Comparison of ENCODE assay signal across 8 cellular contexts in genomic region chr17:7484067-7484963, GRCh38. TPM values are rescaled to one million over a fixed set of nuclear protein-coding genes. Genes with fewer than 3 reads are reported as not detected.
DNase-seq lines count a peak whose midpoint lies in the region; ATAC-seq and TF ChIP-seq lines count a peak whose summit lies in the region.

Gene POLR2A (plus strand): TSS chr17:7484366.

- H3K9me3 Mint-ChIP-seq in activated naive CD4-positive, alpha-beta T cell treated with anti-CD3 and anti-CD28 coated beads, Interleukin-2, amount 50 U/mL, for 24 hours = no peaks in the 10 kb centered on the region

- peaks cover 11% of the 10 kb centered on the region for H3F3A ChIP-seq in SK-N-SH (replicated peaks; ENCODE audit: insufficient read depth)

- H3K9me3 ChIP-seq in SK-N-SH = no peaks in the 10 kb centered on the region

- H3K27ac ChIP-seq in SK-N-SH (ENCODE audit: low read depth in 2 of 2, low read length in 1 of 2) = peak within 1 kb of the TSS; percentile 99
- peak within 1 kb of the TSS; percentile 99 for H3K27ac ChIP-seq in temporal lobe (ENCODE audit: low read depth, low read length)

- peak within 1 kb of the TSS; percentile 100 for H3K9ac ChIP-seq in SK-N-SH

- TF ChIP-seq CTCF in SK-N-SH (IDR thresholded peaks at IDR 0.05) = no peak

- peaks cover 76% of the 10 kb centered on the region for H3K4me1 Mint-ChIP-seq in activated naive CD4-positive, alpha-beta T cell treated with anti-CD3 and anti-CD28 coated beads, Interleukin-2, amount 50 U/mL, for 24 hours

- H4K20me1 ChIP-seq in SK-N-SH (ENCODE audit: insufficient read depth) = peaks cover 46% of the 10 kb centered on the region

- peaks cover 80% of the 10 kb centered on the region for H3K79me2 ChIP-seq in SK-N-SH (ENCODE audit: insufficient read depth)

- no peaks in the 10 kb centered on the region for H3K9me2 ChIP-seq in SK-N-SH

- H3K27me3 ChIP-seq in SK-N-SH (ENCODE audit: insufficient read depth) = no peaks in the 10 kb centered on the region

- POLR2A ChIA-PET in SK-N-SH (lab: Yijun Ruan, JAX) = interaction anchor here (0.6 to 2.3 kb wide), 10 partner anchors 8 to 229 kb away, joined by 3 to 19 read pairs (median 4); partner anchors contain the start of genes FGF11, TP53 and WRAP53

- H3K27me3 Mint-ChIP-seq in activated naive CD4-positive, alpha-beta T cell treated with anti-CD3 and anti-CD28 coated beads, Interleukin-2, amount 50 U/mL, for 24 hours = no peaks in the 10 kb centered on the region

- H3K27ac Mint-ChIP-seq in activated naive CD4-positive, alpha-beta T cell treated with anti-CD3 and anti-CD28 coated beads, Interleukin-2, amount 50 U/mL, for 24 hours = peak within 1 kb of the TSS; percentile 99

- peak within 1 kb of the TSS; percentile 99 for H3K4me3 Mint-ChIP-seq in activated naive CD4-positive, alpha-beta T cell treated with anti-CD3 and anti-CD28 coated beads, Interleukin-2, amount 50 U/mL, for 24 hours

- WGBS in SK-N-SH (ENCODE audit: low lambda C conversion rate) = under 1% methylated on average over 48 of the region's 68 CpGs

- H3K4me3 ChIP-seq in SK-N-SH (ENCODE audit: low read depth in 2 of 2, low read length in 1 of 2) = peak within 1 kb of the TSS; percentile 85 to 100

- peaks cover 31 to 34% of the 10 kb centered on the region in 2 experiments for H3K4me1 ChIP-seq in SK-N-SH (ENCODE audit: control insufficient read depth in 1 of 2, insufficient read depth in 2 of 2, low read depth in 1 of 2, low read length in 1 of 2)

- peak; percentile 61 for ATAC-seq in HG02571 (IDR thresholded peaks at IDR 0.05; ENCODE audit: unreplicated experiment)

- DNase-seq in GM04504 (ENCODE audit: low read depth) (peak; percentile 97), NCI-H1048 (lab: John Stamatoyannopoulos, UW) (peak; percentile 93), SK-N-SH (peak; percentile 98), globus pallidus (ENCODE audit: low spot score) (peak; percentile 98), occipital lobe (lab: John Stamatoyannopoulos, UW) (peak; percentile 96)

- H3K36me3 ChIP-seq in SK-N-SH (replicated peaks in 1 of 2; ENCODE audit: control insufficient read depth in 1 of 2, insufficient read depth in 2 of 2, low read length in 1 of 2) = peaks cover 0 to 3% of the 10 kb centered on the region in 2 experiments

- peak within 1 kb of the TSS; percentile 95 for H3K4me2 ChIP-seq in SK-N-SH

- TF ChIP-seq RAD21 in SK-N-SH (IDR thresholded peaks at IDR 0.05; ENCODE audit: low read length) = peak; percentile 18; the same call in 1 of the 2 replicates

- H3K36me3 Mint-ChIP-seq in activated naive CD4-positive, alpha-beta T cell treated with anti-CD3 and anti-CD28 coated beads, Interleukin-2, amount 50 U/mL, for 24 hours = peaks cover 6% of the 10 kb centered on the region

- TF ChIP-seq EP300 in SK-N-SH (IDR thresholded peaks at IDR 0.05; ENCODE audit: borderline replicate concordance in 1 of 2, low read depth in 1 of 2, low read length in 1 of 2) = peak in 1 of 2 experiments; percentile 2; a peak in 2 of 4 replicates

- CTCF ChIA-PET in SK-N-SH (lab: Yijun Ruan, JAX) = interaction anchor here (0.8 to 4.4 kb wide), 5 partner anchors 30 to 307 kb away, joined by 3 to 22 read pairs (median 5); partner anchors contain the start of gene TMEM95

- peak within 1 kb of the TSS; percentile 92 for H2AFZ ChIP-seq in SK-N-SH (ENCODE audit: low read depth)

TF ChIP-seq in SK-N-SH, 30 proteins besides CTCF, POLR2A, EP300 and RAD21 (continues in another document):
- TF ChIP-seq POLR2AphosphoS5 (IDR thresholded peaks at IDR 0.05; ENCODE audit: low read depth, low read length) (peak; percentile 100), RCOR1 (IDR thresholded peaks at IDR 0.05; ENCODE audit: low read length) (peak; percentile 46; the same call in 1 of the 2 replicates), NFIC (IDR thresholded peaks at IDR 0.05; ENCODE audit: borderline replicate concordance) (no peak; the same call in 1 of the 2 replicates), RFX5 (IDR thresholded peaks at IDR 0.05; ENCODE audit: low read length) (0 out of 2 replicates have a peak, but pooled peaks have one; percentile 42), SIN3A (IDR thresholded peaks at IDR 0.05; ENCODE audit: borderline replicate concordance, low read depth, low read length) (peak; percentile 98), FOSL2 (IDR thresholded peaks at IDR 0.05; ENCODE audit: borderline replicate concordance, low read depth) (no peak), TEAD4 (IDR thresholded peaks at IDR 0.05; ENCODE audit: borderline replicate concordance, insufficient read depth) (peak; percentile 11; the same call in 1 of the 2 replicates), MEF2A (IDR thresholded peaks at IDR 0.05; ENCODE audit: borderline replicate concordance, low read depth) (no peak), TCF12 (IDR thresholded peaks at IDR 0.05) (0 out of 2 replicates have a peak, but pooled peaks have one; percentile 14), FOXJ3 (CRISPR knock-in tag; IDR thresholded peaks at IDR 0.05) (peak; percentile 64), NRF1 (IDR thresholded peaks at IDR 0.05; ENCODE audit: low read depth, low read length) (peak; percentile 96), PBX3 (IDR thresholded peaks at IDR 0.05) (0 out of 2 replicates have a peak, but pooled peaks have one; percentile 26), GATA2 (CRISPR knock-in tag; IDR thresholded peaks at IDR 0.05) (no peak), RXRA (IDR thresholded peaks at IDR 0.05; ENCODE audit: borderline replicate concordance, low read depth) (no peak), SMC3 (IDR thresholded peaks at IDR 0.05; ENCODE audit: low read depth, low read length) (peak; percentile 18; the same call in 1 of the 2 replicates), IRF3 (IDR thresholded peaks at IDR 0.05; ENCODE audit: low read depth, low read length) (no peak), CHD2 (IDR thresholded peaks at IDR 0.05; ENCODE audit: low read length, partially characterized antibody) (peak; percentile 51), ZBTB33 (IDR thresholded peaks at IDR 0.05; ENCODE audit: borderline replicate concordance, low read depth) (no peak), USF1 (IDR thresholded peaks at IDR 0.05; ENCODE audit: borderline replicate concordance, low read depth) (no peak), GABPA (IDR thresholded peaks at IDR 0.05; ENCODE audit: low read depth) (peak; percentile 45; the same call in 1 of the 2 replicates), MXI1 (IDR thresholded peaks at IDR 0.05; ENCODE audit: low read depth, low read length) (peak; percentile 94), JUND (IDR thresholded peaks at IDR 0.05) (no peak), YY1 (IDR thresholded peaks at IDR 0.05; ENCODE audit: low read depth) (peak; percentile 50)

RNA-seq across cellular contexts. Expression of gene POLR2A, which starts in this region (rescaled TPM):
- polyA plus RNA-seq in SK-N-SH (2012; rRNA removed) = 19.0 and 37.3 TPM in 2 replicates
- polyA plus RNA-seq in SK-N-SH (2012; cell fraction: cytosol; rRNA removed) = 16.7 and 21.1 TPM in 2 replicates
- 90.5 and 92.5 TPM in 2 replicates for polyA plus RNA-seq in SK-N-SH (2012; cell fraction: nucleus; rRNA removed)
- total RNA-seq in occipital lobe = 54.6 TPM
- 50.2 TPM for total RNA-seq in temporal lobe

Comparison
In these comparisons a context has a peak if more than half of its experiments do, and no peak if none do; other contexts are left out.
1. Peak in every context shown above with its lines: DNase-seq, ATAC-seq, H3K4me3 ChIP-seq and H3K27ac ChIP-seq.